In the genomic region with DNA sequence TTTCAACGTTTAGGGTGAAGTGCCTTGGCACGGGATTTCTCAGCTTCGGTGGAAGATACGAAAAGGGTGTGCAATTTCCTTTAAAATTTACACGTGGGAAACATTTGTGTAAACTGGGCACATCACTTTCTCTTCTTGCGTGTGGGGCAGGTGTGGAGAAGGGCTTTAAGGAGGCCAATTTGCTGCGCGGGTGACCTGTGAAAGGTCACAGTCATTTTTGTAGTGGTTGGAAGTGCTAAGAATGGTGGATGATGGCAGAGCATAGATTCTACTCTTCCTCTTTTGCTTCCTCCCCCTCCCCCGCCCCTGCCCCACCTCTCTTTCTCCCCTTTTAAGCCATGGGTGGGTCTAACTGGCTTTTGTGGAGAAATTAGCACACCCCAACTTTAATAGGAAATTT, we compare ENCODE assay signal across 9 cellular contexts. TPM values are rescaled to one million over a fixed set of nuclear protein-coding genes. Genes with fewer than 3 reads are reported as not detected.
DNase-seq lines count a peak whose midpoint lies in the region; ATAC-seq, FAIRE-seq and TF ChIP-seq lines count a peak whose summit lies in the region.
"Had no signal": no experiment of that assay in that cellular context is flagged by ENCODE, and none has a peak within 500 bp of the region (broad histone marks: within the 10 kb centered on the region; RNA-seq: fewer than 3 reads in every experiment).

No MANE protein-coding gene starts in this region.

- no peak overlapping the region for H4K5ac ChIP-seq in H1 (ENCODE audit: insufficient read length, low read depth, low read length)

- no peak overlapping the region for H3K27ac ChIP-seq in CD4-positive, alpha-beta T cell (ENCODE audit: low read depth, low read length)
- H3K27ac ChIP-seq in H1 (ENCODE audit: low read depth, low read length): no peak overlapping the region

- CTCF ChIA-PET in CD4-positive, alpha-beta T cell (lab: Charles Lee): no interaction called here
- CTCF ChIA-PET in H1 (lab: Charles Lee; ENCODE audit: partially characterized antibody): interaction anchor here (0.7 to 0.9 kb wide), 2 partner anchors 1323 to 1672 kb away, joined by 3 read pairs; no protein-coding TSS in a partner anchor

- H3K56ac ChIP-seq in H1 (replicated peaks; ENCODE audit: insufficient read length, low read depth, low read length): no peak overlapping the region

- peak overlapping the region; percentile 70 for H3K4me3 Mint-ChIP-seq in CD4-positive, alpha-beta T cell
- peak overlapping the region; percentile 86 to 89 (median 87) for H3K4me3 Mint-ChIP-seq in nephron

- H3K9ac ChIP-seq in H1 (replicated peaks in 1 of 4; ENCODE audit: extremely low read depth in 1 of 4, low read depth in 3 of 4, low read length in 3 of 4): no peak overlapping the region; a peak in 1 of 7 replicates

- no peak overlapping the region for H4K8ac ChIP-seq in H1 (ENCODE audit: extremely low read depth, insufficient read depth, low read length)

- H3K18ac ChIP-seq in H1 (ENCODE audit: extremely low read depth, low read length): no peak overlapping the region

- no peak for TF ChIP-seq POLR2A in H1 (IDR thresholded peaks at IDR 0.05; ENCODE audit: control extremely low read depth in 1 of 2, low read depth in 2 of 2, low read length in 2 of 2)

- H3K36me3 Mint-ChIP-seq in CD4-positive, alpha-beta T cell (ENCODE audit: low read depth): no peaks in the 10 kb centered on the region
- peaks cover 29% of the 10 kb centered on the region for H3K36me3 Mint-ChIP-seq in nephron (ENCODE audit: low read depth)

- no peak for DNase-seq in CD4-positive, alpha-beta T cell
- DNase-seq in MG63: no peak
- DNase-seq in H1 (ENCODE audit: low read depth in 1 of 2, low spot score in 2 of 2): peak in 1 of 2 experiments; percentile 43
- DNase-seq in AML-193 (lab: John Stamatoyannopoulos, UW): no peak
- no peak for DNase-seq in amniotic stem cell (lab: John Stamatoyannopoulos, UW)
- DNase-seq in activated naive CD4-positive, alpha-beta T cell treated with anti-CD3 and anti-CD28 coated beads, Interleukin-2, amount 50 U/mL, for 16 hours: no peak

- no peak overlapping the region for H3K4ac ChIP-seq in H1 (replicated peaks; ENCODE audit: insufficient read length, low read depth, low read length)

- peaks cover 17 to 24% of the 10 kb centered on the region in 2 experiments for H4K20me1 ChIP-seq in H1 (replicated peaks in 1 of 2; ENCODE audit: control insufficient read depth in 1 of 2, insufficient read depth in 2 of 2, low read length in 2 of 2)

- H3K79me2 ChIP-seq in H1 (ENCODE audit: control insufficient read depth in 1 of 2, insufficient read depth in 2 of 2, low read length in 2 of 2): no peaks in the 10 kb centered on the region

- no peaks in the 10 kb centered on the region; the same call in 1 of the 2 replicates for H3K79me1 ChIP-seq in H1 (ENCODE audit: low read depth, low read length)

- H2BK15ac ChIP-seq in H1 (ENCODE audit: low read length): no peak overlapping the region

- ATAC-seq in CD4-positive, alpha-beta T cell (ENCODE audit: poor library complexity): no peak
- ATAC-seq in GM21381 (IDR thresholded peaks at IDR 0.05; ENCODE audit: unreplicated experiment): no peak
- ATAC-seq: HCT116 had no signal

- H3K4me3 ChIP-seq in MG63: peak overlapping the region; percentile 49
- H3K4me3 ChIP-seq in H1 (ENCODE audit: extremely low read depth in 1 of 4, insufficient read depth in 2 of 4, low read depth in 3 of 4, low read length in 4 of 4): peak overlapping the region; percentile 46 to 64 (median 52)

- H3K4me1 ChIP-seq in H1 (replicated peaks in 1 of 4; ENCODE audit: control insufficient read depth in 3 of 4, insufficient read depth in 4 of 4, low read length in 3 of 4): peaks cover 14 to 27% (median 15%) of the 10 kb centered on the region in 4 experiments

- no peak overlapping the region for H2AK5ac ChIP-seq in H1 (ENCODE audit: low read depth, low read length)

- H4K91ac ChIP-seq in H1 (replicated peaks; ENCODE audit: insufficient read length, low read length): no peak overlapping the region

- H3K9me3 Mint-ChIP-seq in CD4-positive, alpha-beta T cell: no peaks in the 10 kb centered on the region
- peaks cover 9% of the 10 kb centered on the region for H3K9me3 Mint-ChIP-seq in nephron

- no peak for TF ChIP-seq EP300 in H1 (IDR thresholded peaks at IDR 0.05; ENCODE audit: borderline replicate concordance in 1 of 2, low read depth in 2 of 2, low read length in 2 of 2)

- peaks cover 27% of the 10 kb centered on the region for H3K4me1 Mint-ChIP-seq in CD4-positive, alpha-beta T cell (ENCODE audit: low read depth)
- H3K4me1 Mint-ChIP-seq in nephron: peaks cover 19% of the 10 kb centered on the region

- H2AFZ ChIP-seq in H1 (ENCODE audit: low read length): peak overlapping the region; percentile 14; the same call in 1 of the 2 replicates

- H2BK12ac ChIP-seq in H1 (ENCODE audit: low read depth, low read length): 0 out of 2 replicates have a peak overlapping the region, but pooled peaks have one; percentile 68

- peaks cover 43% of the 10 kb centered on the region for H3K27me3 ChIP-seq in CD4-positive, alpha-beta T cell (ENCODE audit: control insufficient read depth, insufficient read depth, low read length)
- H3K27me3 ChIP-seq in MG63: 0 out of 2 replicates have a peak, but pooled peaks cover 6% of the 10 kb centered on the region
- H3K27me3 ChIP-seq in H1 (replicated peaks in 1 of 4; ENCODE audit: control insufficient read depth in 3 of 4, extremely low read depth in 1 of 4, insufficient read depth in 3 of 4, low read length in 3 of 4): peaks cover 43 to 60% (median 56%) of the 10 kb centered on the region in 4 experiments

- H3K36me3 ChIP-seq in MG63 (no peaks in the 10 kb centered on the region), H1 (ENCODE audit: control insufficient read depth in 2 of 4, insufficient read depth in 4 of 4, low read length in 3 of 4) (peaks cover 0 to 7% (median 0%) of the 10 kb centered on the region in 4 experiments; a peak in 1 of 8 replicates)

- H3K23ac ChIP-seq in H1 (ENCODE audit: insufficient read length): no peak overlapping the region

- no peak for TF ChIP-seq CTCF in CD4-positive, alpha-beta T cell (IDR thresholded peaks at IDR 0.05)
- TF ChIP-seq CTCF in H1 (IDR thresholded peaks at IDR 0.05; ENCODE audit: control extremely low read depth in 1 of 3, insufficient read depth in 1 of 3, low read depth in 1 of 3, low read length in 3 of 3) (no peak), nephron (IDR thresholded peaks at IDR 0.05; ENCODE audit: unreplicated experiment in 3 of 3) (no peak)

- no peak overlapping the region for H2BK5ac ChIP-seq in H1 (ENCODE audit: low read depth, low read length)

- H2BK120ac ChIP-seq in H1 (replicated peaks; ENCODE audit: low read depth, low read length): no peak overlapping the region

- POLR2A ChIA-PET in CD4-positive, alpha-beta T cell (lab: Charles Lee): no interaction called here
- POLR2A ChIA-PET in H1 (lab: Charles Lee; ENCODE audit: partially characterized antibody): no interaction called here

- H2BK20ac ChIP-seq in H1 (ENCODE audit: low read length): no peak overlapping the region

- H3K27me3 Mint-ChIP-seq in CD4-positive, alpha-beta T cell: peaks cover 68% of the 10 kb centered on the region
- H3K27me3 Mint-ChIP-seq in nephron (ENCODE audit: low read depth): peaks cover 57% of the 10 kb centered on the region

- TF ChIP-seq RAD21 in H1 (IDR thresholded peaks at IDR 0.05 in 1 of 2, conservative IDR thresholded peaks at IDR 0.05 in 1 of 2; ENCODE audit: low read depth in 2 of 2, low read length in 2 of 2): no peak

- no peak overlapping the region for H3K27ac Mint-ChIP-seq in CD4-positive, alpha-beta T cell
- H3K27ac Mint-ChIP-seq in nephron: peak overlapping the region in 1 of 3 experiments; percentile 23

- FAIRE-seq in H1 (lab: Jason Lieb, UNC): no peak

- H3K4me2 ChIP-seq in H1 (ENCODE audit: insufficient read depth in 1 of 2, low read depth in 2 of 2, low read length in 2 of 2): peak overlapping the region; percentile 87 to 99

- no peak overlapping the region for H3K14ac ChIP-seq in H1 (ENCODE audit: insufficient read length)

- intact Hi-C loops in CD4-positive, alpha-beta T cell (cut with DNase I, micrococcal nuclease): no loop called here

- WGBS in H1 (ENCODE audit: extremely low coverage in 1 of 2, insufficient coverage in 1 of 2, insufficient read length in 1 of 2, insufficient replicate concordance in 2 of 2, low coverage in 1 of 2, low lambda C conversion rate in 2 of 2, missing lambda C conversion rate in 1 of 2), 2 experiments: 7% methylated on average over 8 of the region's 9 CpGs; no CpG with 5 or more reads in 1 of the 2 experiments

- no peaks in the 10 kb centered on the region for H3K9me3 ChIP-seq in CD4-positive, alpha-beta T cell (ENCODE audit: control insufficient read depth, low read length)
- H3K9me3 ChIP-seq in MG63 (no peaks in the 10 kb centered on the region), H1 (ENCODE audit: insufficient read depth in 2 of 2, low read depth in 1 of 2, low read length in 1 of 2) (no peaks in the 10 kb centered on the region; a peak in 2 of 4 replicates)

- H3K23me2 ChIP-seq in H1 (ENCODE audit: low read depth, low read length): peaks cover 25% of the 10 kb centered on the region

TF ChIP-seq in H1, 55 proteins besides CTCF, POLR2A, EP300 and RAD21 (continues in another document):
- TF ChIP-seq SIX5 (IDR thresholded peaks at IDR 0.05; ENCODE audit: low read depth, low read length) (no peak), PHF8 (conservative IDR thresholded peaks at IDR 0.05; ENCODE audit: low read depth, low read length) (no peak), SUZ12 (IDR thresholded peaks at IDR 0.05; ENCODE audit: low read length) (0 out of 2 replicates have a peak, but pooled peaks have one; percentile 10)
- TF ChIP-seq, protein P1, sequence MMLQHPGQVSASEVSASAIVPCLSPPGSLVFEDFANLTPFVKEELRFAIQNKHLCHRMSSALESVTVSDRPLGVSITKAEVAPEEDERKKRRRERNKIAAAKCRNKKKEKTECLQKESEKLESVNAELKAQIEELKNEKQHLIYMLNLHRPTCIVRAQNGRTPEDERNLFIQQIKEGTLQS (IDR thresholded peaks at IDR 0.05; ENCODE audit: insufficient read depth, low read depth, low read length): no peak

RNA-seq across cellular contexts. Expression of gene SLITRK5, which starts 7.2 kb away (rescaled TPM):
- under 1 TPM; under 0.01 to 0.03 TPM for total RNA-seq in CD4-positive, alpha-beta T cell
- 0.05 and 0.16 TPM in 2 replicates for total RNA-seq in MG63 (2014; rRNA removed; shearing (Covaris generic); ENCODE audit: low replicate concordance)
- 0.90 and 1.1 TPM in 2 replicates for total RNA-seq in H1 (2021; fragmentation: NEBNext Ultra II Directional; extraction: Animal tissue kit (Norgen Biotek cat#: 25700))
- 0.27 and 0.42 TPM in 2 replicates for polyA plus RNA-seq in H1 (2011; rRNA removed)
- 0.37 TPM for polyA plus RNA-seq in H1 (2011; cell fraction: cytosol; rRNA removed)
- polyA plus RNA-seq in H1 (2011; cell fraction: nucleus; rRNA removed): 0.73 TPM
- 0.51 to 0.58 TPM (median 0.55 TPM) in 4 replicates for polyA plus RNA-seq in H1 (2012, experiment 1 of 2)
- polyA plus RNA-seq in H1 (2012, experiment 2 of 2): 0.41 TPM
- polyA plus RNA-seq in H1 (2013, experiment 1 of 2): 1.4 TPM
- polyA plus RNA-seq in H1 (2013, experiment 2 of 2): 1.3 TPM
- polyA minus RNA-seq in H1 (2011; rRNA and poly(A)+ RNA removed): 0.66 TPM in 2 replicates
- polyA minus RNA-seq in H1 (2011; cell fraction: cytosol; rRNA and poly(A)+ RNA removed): 0.59 TPM
- polyA minus RNA-seq in H1 (2011; cell fraction: nucleus; rRNA and poly(A)+ RNA removed): 2.0 TPM
